In the genomic region with DNA sequence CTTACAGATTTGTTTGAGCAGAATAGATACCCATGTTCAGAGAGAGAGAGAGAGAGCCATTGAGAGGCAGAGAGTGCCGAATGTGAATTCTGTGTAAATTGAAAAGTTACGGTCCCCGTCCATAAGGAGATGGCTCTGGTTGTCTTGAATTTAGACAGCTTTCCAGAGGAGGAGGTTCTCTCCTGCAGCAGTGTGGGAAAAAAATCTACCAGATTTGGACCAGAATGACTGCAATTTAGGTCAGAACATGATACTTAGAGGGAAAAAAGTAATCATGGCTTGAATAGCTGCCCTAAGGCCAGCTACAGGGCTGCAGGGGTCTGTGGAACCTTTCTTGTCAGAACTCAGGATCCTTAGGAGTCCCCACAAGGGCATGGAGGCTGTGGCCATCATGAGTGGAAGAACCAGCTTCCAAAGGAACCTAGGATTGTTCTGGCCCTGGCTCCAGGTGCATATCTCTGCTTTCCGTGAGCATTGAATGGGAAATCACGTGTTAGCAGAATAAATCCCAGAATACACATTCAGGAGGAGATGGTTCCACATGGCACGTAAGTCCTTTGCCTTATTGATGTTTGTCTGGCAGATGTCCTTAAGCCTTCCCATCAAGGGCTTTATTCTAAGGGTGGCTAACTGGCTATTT, we compare ENCODE assay signal across 1 cellular context.
A peak's percentile ranks its signal among the peaks of the same experiment; 100 is the strongest.
TF ChIP-seq lines count a peak whose summit lies in the region.

No MANE protein-coding gene starts in this region.

TF ChIP-seq in HepG2, 621 proteins besides CTCF, POLR2A, EP300 and RAD21:
- TF ChIP-seq, protein P1, sequence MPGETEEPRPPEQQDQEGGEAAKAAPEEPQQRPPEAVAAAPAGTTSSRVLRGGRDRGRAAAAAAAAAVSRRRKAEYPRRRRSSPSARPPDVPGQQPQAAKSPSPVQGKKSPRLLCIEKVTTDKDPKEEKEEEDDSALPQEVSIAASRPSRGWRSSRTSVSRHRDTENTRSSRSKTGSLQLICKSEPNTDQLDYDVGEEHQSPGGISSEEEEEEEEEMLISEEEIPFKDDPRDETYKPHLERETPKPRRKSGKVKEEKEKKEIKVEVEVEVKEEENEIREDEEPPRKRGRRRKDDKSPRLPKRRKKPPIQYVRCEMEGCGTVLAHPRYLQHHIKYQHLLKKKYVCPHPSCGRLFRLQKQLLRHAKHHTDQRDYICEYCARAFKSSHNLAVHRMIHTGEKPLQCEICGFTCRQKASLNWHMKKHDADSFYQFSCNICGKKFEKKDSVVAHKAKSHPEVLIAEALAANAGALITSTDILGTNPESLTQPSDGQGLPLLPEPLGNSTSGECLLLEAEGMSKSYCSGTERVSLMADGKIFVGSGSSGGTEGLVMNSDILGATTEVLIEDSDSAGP (CRISPR knock-in tag; IDR thresholded peaks at IDR 0.05; ENCODE audit: borderline replicate concordance): peak; percentile 13; the same call in 1 of the 2 replicates
- TF ChIP-seq TAF1 (CRISPR knock-in tag; IDR thresholded peaks at IDR 0.05) (no peak), GFI1 (CRISPR knock-in tag; IDR thresholded peaks at IDR 0.05; ENCODE audit: borderline replicate concordance) (peak; percentile 35; the same call in 1 of the 2 replicates), ZNF547 (CRISPR knock-in tag; IDR thresholded peaks at IDR 0.05) (0 out of 2 replicates have a peak, but pooled peaks have one; percentile 32), NR2F1 (CRISPR knock-in tag; IDR thresholded peaks at IDR 0.05) (no peak), SRSF1 (optimal IDR thresholded peaks at IDR 0.05; ENCODE audit: low read depth, low read length) (no peak), ZNF343 (CRISPR knock-in tag; IDR thresholded peaks at IDR 0.05) (no peak), ZNF75D (CRISPR knock-in tag; IDR thresholded peaks at IDR 0.05; ENCODE audit: borderline replicate concordance) (0 out of 2 replicates have a peak, but pooled peaks have one; percentile 51), SMAD9 (CRISPR knock-in tag; IDR thresholded peaks at IDR 0.05) (no peak), SRSF9 (IDR thresholded peaks at IDR 0.05; ENCODE audit: borderline replicate concordance, insufficient read depth, low read depth, low read length, poor library complexity, severe bottlenecking) (no peak), PRPF4 (IDR thresholded peaks at IDR 0.05; ENCODE audit: low read depth, low read length, poor library complexity, severe bottlenecking) (no peak), NFIB (CRISPR knock-in tag; IDR thresholded peaks at IDR 0.05; ENCODE audit: borderline replicate concordance) (no peak), ZNF572 (CRISPR knock-in tag; IDR thresholded peaks at IDR 0.05) (no peak), ZNF543 (CRISPR knock-in tag; IDR thresholded peaks at IDR 0.05) (no peak), TCF7L2 (IDR thresholded peaks at IDR 0.05; ENCODE audit: low read depth, low read length) (no peak), ARID2 (CRISPR knock-in tag; IDR thresholded peaks at IDR 0.05; ENCODE audit: borderline replicate concordance) (no peak), ZC3H4 (CRISPR knock-in tag; IDR thresholded peaks at IDR 0.05; ENCODE audit: borderline replicate concordance) (no peak), ZFP90 (CRISPR knock-in tag; IDR thresholded peaks at IDR 0.05; ENCODE audit: borderline replicate concordance) (0 out of 2 replicates have a peak, but pooled peaks have one; percentile 18), PHB2 (IDR thresholded peaks at IDR 0.05; ENCODE audit: partially characterized antibody) (no peak), ZFAT (CRISPR knock-in tag; conservative IDR thresholded peaks at IDR 0.05) (no peak), ZNF644 (CRISPR knock-in tag; IDR thresholded peaks at IDR 0.05; ENCODE audit: low read depth) (no peak), RXRA (CRISPR knock-in tag; IDR thresholded peaks at IDR 0.05) (no peak), CEBPG (CRISPR knock-in tag; IDR thresholded peaks at IDR 0.05) (no peak), AKAP8 (CRISPR knock-in tag; IDR thresholded peaks at IDR 0.05) (no peak), CREB1 (IDR thresholded peaks at IDR 0.05) (no peak), CREB1 (CRISPR knock-in tag; IDR thresholded peaks at IDR 0.05) (no peak), ZNF747 (CRISPR knock-in tag; IDR thresholded peaks at IDR 0.05; ENCODE audit: borderline replicate concordance) (no peak), ZNF484 (CRISPR knock-in tag; IDR thresholded peaks at IDR 0.05; ENCODE audit: borderline replicate concordance, low read depth) (no peak)
- TF ChIP-seq, protein P2, sequence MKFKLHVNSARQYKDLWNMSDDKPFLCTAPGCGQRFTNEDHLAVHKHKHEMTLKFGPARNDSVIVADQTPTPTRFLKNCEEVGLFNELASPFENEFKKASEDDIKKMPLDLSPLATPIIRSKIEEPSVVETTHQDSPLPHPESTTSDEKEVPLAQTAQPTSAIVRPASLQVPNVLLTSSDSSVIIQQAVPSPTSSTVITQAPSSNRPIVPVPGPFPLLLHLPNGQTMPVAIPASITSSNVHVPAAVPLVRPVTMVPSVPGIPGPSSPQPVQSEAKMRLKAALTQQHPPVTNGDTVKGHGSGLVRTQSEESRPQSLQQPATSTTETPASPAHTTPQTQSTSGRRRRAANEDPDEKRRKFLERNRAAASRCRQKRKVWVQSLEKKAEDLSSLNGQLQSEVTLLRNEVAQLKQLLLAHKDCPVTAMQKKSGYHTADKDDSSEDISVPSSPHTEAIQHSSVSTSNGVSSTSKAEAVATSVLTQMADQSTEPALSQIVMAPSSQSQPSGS (CRISPR knock-in tag; IDR thresholded peaks at IDR 0.05): no peak
- TF ChIP-seq, protein P3, sequence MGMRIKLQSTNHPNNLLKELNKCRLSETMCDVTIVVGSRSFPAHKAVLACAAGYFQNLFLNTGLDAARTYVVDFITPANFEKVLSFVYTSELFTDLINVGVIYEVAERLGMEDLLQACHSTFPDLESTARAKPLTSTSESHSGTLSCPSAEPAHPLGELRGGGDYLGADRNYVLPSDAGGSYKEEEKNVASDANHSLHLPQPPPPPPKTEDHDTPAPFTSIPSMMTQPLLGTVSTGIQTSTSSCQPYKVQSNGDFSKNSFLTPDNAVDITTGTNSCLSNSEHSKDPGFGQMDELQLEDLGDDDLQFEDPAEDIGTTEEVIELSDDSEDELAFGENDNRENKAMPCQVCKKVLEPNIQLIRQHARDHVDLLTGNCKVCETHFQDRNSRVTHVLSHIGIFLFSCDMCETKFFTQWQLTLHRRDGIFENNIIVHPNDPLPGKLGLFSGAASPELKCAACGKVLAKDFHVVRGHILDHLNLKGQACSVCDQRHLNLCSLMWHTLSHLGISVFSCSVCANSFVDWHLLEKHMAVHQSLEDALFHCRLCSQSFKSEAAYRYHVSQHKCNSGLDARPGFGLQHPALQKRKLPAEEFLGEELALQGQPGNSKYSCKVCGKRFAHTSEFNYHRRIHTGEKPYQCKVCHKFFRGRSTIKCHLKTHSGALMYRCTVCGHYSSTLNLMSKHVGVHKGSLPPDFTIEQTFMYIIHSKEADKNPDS (CRISPR knock-in tag; IDR thresholded peaks at IDR 0.05): no peak
- TF ChIP-seq, protein P4, sequence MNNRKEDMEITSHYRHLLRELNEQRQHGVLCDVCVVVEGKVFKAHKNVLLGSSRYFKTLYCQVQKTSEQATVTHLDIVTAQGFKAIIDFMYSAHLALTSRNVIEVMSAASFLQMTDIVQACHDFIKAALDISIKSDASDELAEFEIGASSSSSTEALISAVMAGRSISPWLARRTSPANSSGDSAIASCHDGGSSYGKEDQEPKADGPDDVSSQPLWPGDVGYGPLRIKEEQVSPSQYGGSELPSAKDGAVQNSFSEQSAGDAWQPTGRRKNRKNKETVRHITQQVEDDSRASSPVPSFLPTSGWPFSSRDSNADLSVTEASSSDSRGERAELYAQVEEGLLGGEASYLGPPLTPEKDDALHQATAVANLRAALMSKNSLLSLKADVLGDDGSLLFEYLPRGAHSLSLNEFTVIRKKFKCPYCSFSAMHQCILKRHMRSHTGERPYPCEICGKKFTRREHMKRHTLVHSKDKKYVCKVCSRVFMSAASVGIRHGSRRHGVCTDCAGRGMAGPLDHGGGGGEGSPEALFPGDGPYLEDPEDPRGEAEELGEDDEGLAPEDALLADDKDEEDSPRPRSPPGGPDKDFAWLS (CRISPR knock-in tag; IDR thresholded peaks at IDR 0.05; ENCODE audit: borderline replicate concordance): no peak
- TF ChIP-seq, protein P5, sequence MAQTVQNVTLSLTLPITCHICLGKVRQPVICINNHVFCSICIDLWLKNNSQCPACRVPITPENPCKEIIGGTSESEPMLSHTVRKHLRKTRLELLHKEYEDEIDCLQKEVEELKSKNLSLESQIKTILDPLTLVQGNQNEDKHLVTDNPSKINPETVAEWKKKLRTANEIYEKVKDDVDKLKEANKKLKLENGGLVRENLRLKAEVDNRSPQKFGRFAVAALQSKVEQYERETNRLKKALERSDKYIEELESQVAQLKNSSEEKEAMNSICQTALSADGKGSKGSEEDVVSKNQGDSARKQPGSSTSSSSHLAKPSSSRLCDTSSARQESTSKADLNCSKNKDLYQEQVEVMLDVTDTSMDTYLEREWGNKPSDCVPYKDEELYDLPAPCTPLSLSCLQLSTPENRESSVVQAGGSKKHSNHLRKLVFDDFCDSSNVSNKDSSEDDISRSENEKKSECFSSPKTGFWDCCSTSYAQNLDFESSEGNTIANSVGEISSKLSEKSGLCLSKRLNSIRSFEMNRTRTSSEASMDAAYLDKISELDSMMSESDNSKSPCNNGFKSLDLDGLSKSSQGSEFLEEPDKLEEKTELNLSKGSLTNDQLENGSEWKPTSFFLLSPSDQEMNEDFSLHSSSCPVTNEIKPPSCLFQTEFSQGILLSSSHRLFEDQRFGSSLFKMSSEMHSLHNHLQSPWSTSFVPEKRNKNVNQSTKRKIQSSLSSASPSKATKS (CRISPR knock-in tag; IDR thresholded peaks at IDR 0.05): no peak
- TF ChIP-seq, protein P6, sequence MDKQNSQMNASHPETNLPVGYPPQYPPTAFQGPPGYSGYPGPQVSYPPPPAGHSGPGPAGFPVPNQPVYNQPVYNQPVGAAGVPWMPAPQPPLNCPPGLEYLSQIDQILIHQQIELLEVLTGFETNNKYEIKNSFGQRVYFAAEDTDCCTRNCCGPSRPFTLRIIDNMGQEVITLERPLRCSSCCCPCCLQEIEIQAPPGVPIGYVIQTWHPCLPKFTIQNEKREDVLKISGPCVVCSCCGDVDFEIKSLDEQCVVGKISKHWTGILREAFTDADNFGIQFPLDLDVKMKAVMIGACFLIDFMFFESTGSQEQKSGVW (CRISPR knock-in tag; IDR thresholded peaks at IDR 0.05; ENCODE audit: borderline replicate concordance): no peak
- TF ChIP-seq, protein P7, sequence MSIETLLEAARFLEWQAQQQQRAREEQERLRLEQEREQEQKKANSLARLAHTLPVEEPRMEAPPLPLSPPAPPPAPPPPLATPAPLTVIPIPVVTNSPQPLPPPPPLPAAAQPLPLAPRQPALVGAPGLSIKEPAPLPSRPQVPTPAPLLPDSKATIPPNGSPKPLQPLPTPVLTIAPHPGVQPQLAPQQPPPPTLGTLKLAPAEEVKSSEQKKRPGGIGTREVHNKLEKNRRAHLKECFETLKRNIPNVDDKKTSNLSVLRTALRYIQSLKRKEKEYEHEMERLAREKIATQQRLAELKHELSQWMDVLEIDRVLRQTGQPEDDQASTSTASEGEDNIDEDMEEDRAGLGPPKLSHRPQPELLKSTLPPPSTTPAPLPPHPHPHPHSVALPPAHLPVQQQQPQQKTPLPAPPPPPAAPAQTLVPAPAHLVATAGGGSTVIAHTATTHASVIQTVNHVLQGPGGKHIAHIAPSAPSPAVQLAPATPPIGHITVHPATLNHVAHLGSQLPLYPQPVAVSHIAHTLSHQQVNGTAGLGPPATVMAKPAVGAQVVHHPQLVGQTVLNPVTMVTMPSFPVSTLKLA (IDR thresholded peaks at IDR 0.05): peak; percentile 84
- TF ChIP-seq, protein P8, sequence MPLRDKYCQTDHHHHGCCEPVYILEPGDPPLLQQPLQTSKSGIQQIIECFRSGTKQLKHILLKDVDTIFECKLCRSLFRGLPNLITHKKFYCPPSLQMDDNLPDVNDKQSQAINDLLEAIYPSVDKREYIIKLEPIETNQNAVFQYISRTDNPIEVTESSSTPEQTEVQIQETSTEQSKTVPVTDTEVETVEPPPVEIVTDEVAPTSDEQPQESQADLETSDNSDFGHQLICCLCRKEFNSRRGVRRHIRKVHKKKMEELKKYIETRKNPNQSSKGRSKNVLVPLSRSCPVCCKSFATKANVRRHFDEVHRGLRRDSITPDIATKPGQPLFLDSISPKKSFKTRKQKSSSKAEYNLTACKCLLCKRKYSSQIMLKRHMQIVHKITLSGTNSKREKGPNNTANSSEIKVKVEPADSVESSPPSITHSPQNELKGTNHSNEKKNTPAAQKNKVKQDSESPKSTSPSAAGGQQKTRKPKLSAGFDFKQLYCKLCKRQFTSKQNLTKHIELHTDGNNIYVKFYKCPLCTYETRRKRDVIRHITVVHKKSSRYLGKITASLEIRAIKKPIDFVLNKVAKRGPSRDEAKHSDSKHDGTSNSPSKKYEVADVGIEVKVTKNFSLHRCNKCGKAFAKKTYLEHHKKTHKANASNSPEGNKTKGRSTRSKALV (CRISPR knock-in tag; IDR thresholded peaks at IDR 0.05): no peak
